Comparison of ENCODE assay signal across 8 cellular contexts in the genomic region with DNA sequence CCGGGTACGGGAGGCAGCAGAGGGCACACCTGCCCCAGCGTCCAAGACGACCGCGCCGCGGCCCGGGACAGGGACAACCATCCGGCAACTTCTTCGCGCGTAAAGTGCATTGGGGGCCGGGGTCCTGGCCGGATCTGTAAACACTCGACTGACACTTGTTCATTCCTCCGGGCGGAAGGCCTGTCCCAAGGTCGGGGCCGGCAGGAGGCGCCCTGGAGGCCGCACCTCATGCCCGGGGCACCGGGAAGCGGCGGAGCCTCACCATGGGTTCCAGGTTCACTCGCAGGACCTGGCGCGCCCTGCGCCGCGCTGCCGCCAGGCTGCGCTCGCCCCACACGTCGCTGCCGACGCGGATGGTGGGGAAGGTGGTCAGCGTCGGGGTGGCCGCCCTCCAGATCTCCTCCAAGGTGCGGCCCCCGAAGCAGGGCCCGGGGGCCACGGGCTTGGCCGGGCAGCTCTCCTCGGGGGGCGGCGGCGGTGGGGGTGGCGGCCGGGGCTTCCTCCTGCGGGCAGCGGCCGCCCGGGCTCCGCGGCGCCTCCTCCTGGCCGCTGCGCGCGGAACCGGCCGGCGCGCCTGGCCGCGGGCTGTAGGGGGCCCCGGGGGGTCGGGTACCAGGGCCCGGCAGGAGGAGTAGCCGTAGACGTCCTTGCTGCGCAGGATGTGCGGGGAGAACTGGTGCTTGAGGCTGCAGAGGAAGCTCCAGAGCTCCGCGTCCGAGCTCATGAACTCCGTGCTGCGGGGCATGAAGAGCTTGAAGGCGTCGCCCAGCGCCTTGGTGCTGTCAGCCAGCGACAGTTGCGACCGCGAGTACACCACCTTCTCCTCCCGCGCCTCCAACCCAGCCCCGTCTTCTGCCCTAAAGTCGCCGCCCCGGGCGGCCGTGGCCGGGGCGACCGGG. TPM values are rescaled to one million over a fixed set of nuclear protein-coding genes. Genes with fewer than 3 reads are reported as not detected.
DNase-seq lines count a peak whose midpoint lies in the region; ATAC-seq and TF ChIP-seq lines count a peak whose summit lies in the region.

No MANE protein-coding gene starts in this region.

- H3K4me3 ChIP-seq in HUES64 (ENCODE audit: low read length) (peak overlapping the region; percentile 99), osteoblast (ENCODE audit: insufficient read depth, low read length) (peak overlapping the region; percentile 92), thymus (ENCODE audit: low read length) (peak overlapping the region; percentile 93)

- peak overlapping the region; percentile 91 for H3K4me2 ChIP-seq in osteoblast (ENCODE audit: insufficient read depth, low read length)

- H3K27me3 ChIP-seq in HUES64 (ENCODE audit: insufficient read depth, low read length) (no peaks in the 10 kb centered on the region), osteoblast (ENCODE audit: insufficient read depth, low read length) (no peaks in the 10 kb centered on the region), thymus (ENCODE audit: control insufficient read depth, insufficient read depth) (no peaks in the 10 kb centered on the region)

- TF ChIP-seq CTCF in osteoblast (IDR thresholded peaks at IDR 0.05; ENCODE audit: extremely low read depth, low read depth, low read length) = peak; percentile 73

- H3K79me2 ChIP-seq in osteoblast (ENCODE audit: insufficient read depth, low read length) = peaks cover 22% of the 10 kb centered on the region

- peak overlapping the region; percentile 96 for H3K9ac ChIP-seq in HUES64 (ENCODE audit: low read depth, low read length)

- peak overlapping the region; percentile 89 for H2AFZ ChIP-seq in osteoblast (ENCODE audit: low read length)

- ATAC-seq in GM21515 (IDR thresholded peaks at IDR 0.05; ENCODE audit: unreplicated experiment) = peak; percentile 67

- H4K20me1 ChIP-seq in osteoblast (ENCODE audit: insufficient read depth, low read length) = peaks cover 8% of the 10 kb centered on the region

- H3K9me3 ChIP-seq in HUES64 (ENCODE audit: insufficient read depth, low read depth, low read length) (no peaks in the 10 kb centered on the region), osteoblast (ENCODE audit: low read depth, low read length) (no peaks in the 10 kb centered on the region), thymus (ENCODE audit: control insufficient read depth) (no peaks in the 10 kb centered on the region)

- peak overlapping the region; percentile 90 for H3K27ac ChIP-seq in HUES64 (ENCODE audit: low read depth, low read length)
- peak overlapping the region; percentile 86 for H3K27ac ChIP-seq in osteoblast (ENCODE audit: low read depth, low read length)
- peak overlapping the region; percentile 97 for H3K27ac ChIP-seq in thymus (ENCODE audit: low read depth)

- H3K36me3 ChIP-seq in HUES64 (ENCODE audit: insufficient read depth, low read length) (no peaks in the 10 kb centered on the region), osteoblast (ENCODE audit: insufficient read depth, low read length) (no peaks in the 10 kb centered on the region), thymus (ENCODE audit: control insufficient read depth, insufficient read depth) (no peaks in the 10 kb centered on the region)

- peaks cover 8% of the 10 kb centered on the region for H3K4me1 ChIP-seq in HUES64 (ENCODE audit: insufficient read depth, low read length)
- peaks cover 21% of the 10 kb centered on the region for H3K4me1 ChIP-seq in osteoblast (ENCODE audit: insufficient read depth, low read length)
- H3K4me1 ChIP-seq in thymus (ENCODE audit: control insufficient read depth, insufficient read depth, low read length) = peaks cover 9% of the 10 kb centered on the region

- DNase-seq in DMS79 treated with DMSO at 0.1 percent for 48 hours (lab: John Stamatoyannopoulos, UW) (peak; percentile 30), SHP77 (lab: John Stamatoyannopoulos, UW) (peak; percentile 41 to 50), germinal center (ENCODE audit: low spot score) (peak; percentile 88), osteoblast (ENCODE audit: insufficient read length, low spot score, missing footprints) (peak; percentile 96)
- peak; percentile 63 for DNase-seq in activated gamma-delta T cell treated with anti-CD3 and anti-CD28 coated beads, Interleukin-2, amount 50 U/mL, for 16 hours (ENCODE audit: low read depth)

- WGBS in HUES64 = under 1% methylated on average over 101 of the region's 101 CpGs
- WGBS in thymus = under 1% methylated on average over 101 of the region's 101 CpGs

RNA-seq across cellular contexts. Expression of a gene that starts 0.7 kb away (rescaled TPM):
- polyA plus RNA-seq in HUES64 (2013, experiment 1 of 2) = 10.5 TPM
- polyA plus RNA-seq in HUES64 (2013, experiment 2 of 2) = 12.0 TPM
- 29.3 and 31.5 TPM in 2 replicates for total RNA-seq in osteoblast
- 35.8 TPM for polyA plus RNA-seq in thymus

Comparison
In these comparisons a context has a peak if more than half of its experiments do, and no peak if none do; other contexts are left out.
1. Peak in every context shown above with its lines: DNase-seq, ATAC-seq, H3K4me3 ChIP-seq and H3K27ac ChIP-seq.
2. DNase-seq: peak in every context shown above with its lines; median percentile 96 in osteoblast; 88 in germinal center; 63 in activated gamma-delta T cell treated with anti-CD3 and anti-CD28 coated beads, Interleukin-2, amount 50 U/mL, for 16 hours; 46 in SHP77; 30 in DMS79 treated with DMSO at 0.1 percent for 48 hours.